In genomic region chr5:90161399-90161798, GRCh38 we compare ENCODE assay signal across 8 cellular contexts.
DNase-seq lines count a peak whose midpoint lies in the region; ATAC-seq and TF ChIP-seq lines count a peak whose summit lies in the region.

No MANE protein-coding gene starts in this region.

- no peak overlapping the region for H3K27ac ChIP-seq in foreskin keratinocyte

- no peak overlapping the region for H3K27ac Mint-ChIP-seq in natural killer cell treated with Interleukin-12 subunit alpha and Interleukin-12 subunit beta and Interleukin-15 and Interleukin-18, amount 100 ng/mL, for 72 hours

- DNase-seq in AML-193 (lab: John Stamatoyannopoulos, UW): peak; percentile 15 to 58
- DNase-seq in NCI-H748 treated with DMSO at 0.1 percent for 48 hours (lab: John Stamatoyannopoulos, UW): peak; percentile 37
- peak in 1 of 2 donors; percentile 15 for DNase-seq in foreskin keratinocyte
- peak; percentile 36 for DNase-seq in pons (ENCODE audit: low spot score)
- no peak for DNase-seq in natural killer cell treated with Interleukin-12 subunit alpha and Interleukin-12 subunit beta and Interleukin-15 and Interleukin-18, amount 100 ng/mL, for 72 hours (ENCODE audit: low spot score)
- no peak for DNase-seq in stimulated activated CD4-positive, alpha-beta T cell treated with anti-CD3 and anti-CD28 coated beads, Interleukin-2, amount 100 ng/mL, for 48 hours

- H3K27me3 Mint-ChIP-seq in natural killer cell treated with Interleukin-12 subunit alpha and Interleukin-12 subunit beta and Interleukin-15 and Interleukin-18, amount 100 ng/mL, for 72 hours: no peaks in the 10 kb centered on the region

- H3K4me3 Mint-ChIP-seq in natural killer cell treated with Interleukin-12 subunit alpha and Interleukin-12 subunit beta and Interleukin-15 and Interleukin-18, amount 100 ng/mL, for 72 hours: no peak overlapping the region

- peaks cover 3% of the 10 kb centered on the region for H3K9me3 Mint-ChIP-seq in natural killer cell treated with Interleukin-12 subunit alpha and Interleukin-12 subunit beta and Interleukin-15 and Interleukin-18, amount 100 ng/mL, for 72 hours

- no peaks in the 10 kb centered on the region for H3K4me1 ChIP-seq in foreskin keratinocyte

- ATAC-seq in GM19395 (IDR thresholded peaks at IDR 0.05; ENCODE audit: unreplicated experiment): peak; percentile 75
- ATAC-seq in foreskin keratinocyte: peak; percentile 55
- no peak for ATAC-seq in natural killer cell treated with Interleukin-12 subunit alpha and Interleukin-12 subunit beta and Interleukin-15 and Interleukin-18, amount 100 ng/mL, for 72 hours
- no peak for ATAC-seq in HG03457 (IDR thresholded peaks at IDR 0.05; ENCODE audit: unreplicated experiment)

- H3K4me1 Mint-ChIP-seq in natural killer cell treated with Interleukin-12 subunit alpha and Interleukin-12 subunit beta and Interleukin-15 and Interleukin-18, amount 100 ng/mL, for 72 hours (ENCODE audit: low read depth in 2 of 2): no peaks in the 10 kb centered on the region

- no peaks in the 10 kb centered on the region for H3K36me3 Mint-ChIP-seq in natural killer cell treated with Interleukin-12 subunit alpha and Interleukin-12 subunit beta and Interleukin-15 and Interleukin-18, amount 100 ng/mL, for 72 hours

- TF ChIP-seq CTCF in foreskin keratinocyte (conservative IDR thresholded peaks at IDR 0.05): peak; percentile 55

- peaks cover 8% of the 10 kb centered on the region for H3K27me3 ChIP-seq in foreskin keratinocyte

Comparison
In these comparisons a context has a peak if more than half of its experiments do, and no peak if none do; other contexts are left out.
1. DNase-seq: peak in AML-193 (2 of 2), NCI-H748 treated with DMSO at 0.1 percent for 48 hours (single experiment) and pons (single experiment); none in natural killer cell treated with Interleukin-12 subunit alpha and Interleukin-12 subunit beta and Interleukin-15 and Interleukin-18, amount 100 ng/mL, for 72 hours (single experiment) and stimulated activated CD4-positive, alpha-beta T cell treated with anti-CD3 and anti-CD28 coated beads, Interleukin-2, amount 100 ng/mL, for 48 hours (0 of 2).
2. ATAC-seq: peak in GM19395 (single experiment) and foreskin keratinocyte (single experiment); none in natural killer cell treated with Interleukin-12 subunit alpha and Interleukin-12 subunit beta and Interleukin-15 and Interleukin-18, amount 100 ng/mL, for 72 hours (0 of 2) and HG03457 (single experiment).